In genomic region chr1:230169454-230170152, GRCh38 we compare ENCODE assay signal across 7 cellular contexts.
A peak's percentile ranks its signal among the peaks of the same experiment; 100 is the strongest.
DNase-seq lines count a peak whose midpoint lies in the region; ATAC-seq and TF ChIP-seq lines count a peak whose summit lies in the region.

No MANE protein-coding gene starts in this region.

- peak overlapping the region; percentile 32 for H3K4me3 ChIP-seq in fibroblast of villous mesenchyme (ENCODE audit: low read depth, low read length)

- DNase-seq in fibroblast of villous mesenchyme (ENCODE audit: low read depth) (peak; percentile 54), NCI-H2196 (lab: John Stamatoyannopoulos, UW; ENCODE audit: unreplicated experiment) (no peak), GM10248 (ENCODE audit: extremely low spot score) (no peak)
- DNase-seq in stimulated activated effector memory CD8-positive, alpha-beta T cell treated with anti-CD3 and anti-CD28 coated beads, Interleukin-12 subunit alpha, Interleukin-12 subunit beta, amount 100 ng/mL, for 72 hours (ENCODE audit: low spot score in 2 of 2) = no peak

- CTCF ChIA-PET in GM10248 (lab: Yijun Ruan, JAX) = no interaction called here

- no peaks in the 10 kb centered on the region for H3K27me3 Mint-ChIP-seq in IgD-negative memory B cell

- H3K9me3 Mint-ChIP-seq in IgD-negative memory B cell = no peaks in the 10 kb centered on the region
- no peaks in the 10 kb centered on the region for H3K9me3 Mint-ChIP-seq in stimulated activated effector memory CD8-positive, alpha-beta T cell treated with anti-CD3 and anti-CD28 coated beads, Interleukin-12 subunit alpha, Interleukin-12 subunit beta, amount 100 ng/mL, for 72 hours

- H3K4me3 Mint-ChIP-seq in IgD-negative memory B cell = peak overlapping the region; percentile 70 to 84 (median 75)
- H3K4me3 Mint-ChIP-seq in stimulated activated effector memory CD8-positive, alpha-beta T cell treated with anti-CD3 and anti-CD28 coated beads, Interleukin-12 subunit alpha, Interleukin-12 subunit beta, amount 100 ng/mL, for 72 hours = peak overlapping the region; percentile 42

- TF ChIP-seq CTCF in fibroblast of villous mesenchyme (IDR thresholded peaks at IDR 0.05; ENCODE audit: insufficient read depth, low read depth, low read length) (no peak), GM10248 (IDR thresholded peaks at IDR 0.05; ENCODE audit: control extremely low read depth, extremely low read depth, low read depth, missing control alignments) (no peak)

- POLR2A ChIA-PET in GM10248 (lab: Yijun Ruan, JAX) = no interaction called here

- peaks cover 20 to 32% (median 26%) of the 10 kb centered on the region in 3 donors for H3K4me1 Mint-ChIP-seq in IgD-negative memory B cell
- peaks cover 50% of the 10 kb centered on the region for H3K4me1 Mint-ChIP-seq in stimulated activated effector memory CD8-positive, alpha-beta T cell treated with anti-CD3 and anti-CD28 coated beads, Interleukin-12 subunit alpha, Interleukin-12 subunit beta, amount 100 ng/mL, for 72 hours

- peaks cover 3% of the 10 kb centered on the region for H3K36me3 Mint-ChIP-seq in IgD-negative memory B cell
- no peaks in the 10 kb centered on the region for H3K36me3 Mint-ChIP-seq in stimulated activated effector memory CD8-positive, alpha-beta T cell treated with anti-CD3 and anti-CD28 coated beads, Interleukin-12 subunit alpha, Interleukin-12 subunit beta, amount 100 ng/mL, for 72 hours

- peak overlapping the region in 1 of 3 donors; percentile 6 for H3K27ac Mint-ChIP-seq in IgD-negative memory B cell
- peak overlapping the region; percentile 66 for H3K27ac Mint-ChIP-seq in stimulated activated effector memory CD8-positive, alpha-beta T cell treated with anti-CD3 and anti-CD28 coated beads, Interleukin-12 subunit alpha, Interleukin-12 subunit beta, amount 100 ng/mL, for 72 hours

- peak; percentile 46 for ATAC-seq in GM21390 (IDR thresholded peaks at IDR 0.05; ENCODE audit: unreplicated experiment)
- ATAC-seq in stimulated activated effector memory CD8-positive, alpha-beta T cell treated with anti-CD3 and anti-CD28 coated beads, Interleukin-12 subunit alpha, Interleukin-12 subunit beta, amount 100 ng/mL, for 72 hours = no peak
- no peak for ATAC-seq in GM21381 (IDR thresholded peaks at IDR 0.05; ENCODE audit: unreplicated experiment)
